Comparison of ENCODE assay signal across 14 cellular contexts in the genomic region with DNA sequence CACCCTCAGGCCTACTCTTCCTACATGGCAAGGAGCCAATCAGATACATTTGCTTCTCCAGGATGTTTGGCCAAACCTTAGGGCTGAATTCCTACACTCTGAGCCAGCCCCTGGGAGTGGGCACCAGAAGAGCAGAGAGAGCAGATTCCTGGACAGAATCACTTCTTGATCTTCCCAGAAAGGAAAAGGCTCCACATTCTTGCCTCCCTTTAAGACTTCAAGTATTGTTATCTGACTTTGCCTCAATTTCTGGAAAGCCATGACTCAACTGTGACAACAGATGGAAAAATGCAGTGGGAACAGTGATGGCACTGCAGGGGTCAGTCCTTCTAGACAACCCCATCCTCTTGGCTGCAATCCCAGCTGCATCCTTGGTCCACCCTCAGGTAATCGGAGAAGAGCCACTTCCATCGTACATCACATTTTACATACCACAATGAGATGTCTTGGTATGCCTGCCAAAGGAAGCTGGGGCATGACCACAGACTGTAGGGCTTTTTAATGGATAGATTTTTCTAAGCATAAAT. TPM values are rescaled to one million over a fixed set of nuclear protein-coding genes. Genes with fewer than 3 reads are reported as not detected.
DNase-seq lines count a peak whose midpoint lies in the region; ATAC-seq and TF ChIP-seq lines count a peak whose summit lies in the region.
"Had no signal": no experiment of that assay in that cellular context is flagged by ENCODE, and none has a peak within 500 bp of the region (broad histone marks: within the 10 kb centered on the region; RNA-seq: fewer than 3 reads in every experiment).

No MANE protein-coding gene starts in this region.

- no peak overlapping the region for H3K18ac ChIP-seq in mesenchymal stem cell (ENCODE audit: low read depth in 1 of 2, low read length in 2 of 2)

- H3K9me3 Mint-ChIP-seq in MCF 10A (ENCODE audit: unreplicated experiment) = no peaks in the 10 kb centered on the region
- peaks cover 0 to 8% of the 10 kb centered on the region in 2 donors for H3K9me3 Mint-ChIP-seq in stimulated activated naive CD8-positive, alpha-beta T cell treated with anti-CD3 and anti-CD28 coated beads, Interleukin-15, amount 100 ng/mL, for 72 hours

- no CpG with 5 or more reads among the region's 2 CpGs for WGBS in mesenchymal stem cell

- H3K4me1 Mint-ChIP-seq in MCF 10A (ENCODE audit: insufficient read depth, unreplicated experiment) = peaks cover 20% of the 10 kb centered on the region
- H3K4me1 Mint-ChIP-seq in stimulated activated naive CD8-positive, alpha-beta T cell treated with anti-CD3 and anti-CD28 coated beads, Interleukin-15, amount 100 ng/mL, for 72 hours = no peaks in the 10 kb centered on the region

- no TSS peak for BruUV-seq in MCF 10A (replicated peaks; lab: Mats Ljungman, UMichigan)

- intact Hi-C loops in MCF 10A (cut with micrococcal nuclease) = no loop called here

- no peaks in the 10 kb centered on the region for H3K27me3 ChIP-seq in mesenchymal stem cell (ENCODE audit: control insufficient read depth in 1 of 2, insufficient read depth in 1 of 2, low read length in 2 of 2)
- H3K27me3 ChIP-seq: breast epithelium had no signal

- no peaks in the 10 kb centered on the region for H3K36me3 ChIP-seq in mesenchymal stem cell (ENCODE audit: control insufficient read depth in 1 of 2, insufficient read depth in 2 of 2, low read depth in 1 of 2, low read length in 2 of 2)
- H3K36me3 ChIP-seq: breast epithelium had no signal

- peaks cover 1% of the 10 kb centered on the region for H3K4me1 ChIP-seq in mesenchymal stem cell (ENCODE audit: control insufficient read depth, insufficient read depth, low read depth, low read length)
- H3K4me1 ChIP-seq: breast epithelium had no signal

- H3K23ac ChIP-seq in mesenchymal stem cell (ENCODE audit: low read length in 2 of 2) = no peak overlapping the region

- H4K8ac ChIP-seq in mesenchymal stem cell (ENCODE audit: low read length) = no peak overlapping the region

- H3K27me3 Mint-ChIP-seq in MCF 10A (ENCODE audit: insufficient read depth, unreplicated experiment) = no peaks in the 10 kb centered on the region
- peaks cover 26% of the 10 kb centered on the region for H3K27me3 Mint-ChIP-seq in stimulated activated naive CD8-positive, alpha-beta T cell treated with anti-CD3 and anti-CD28 coated beads, Interleukin-15, amount 100 ng/mL, for 72 hours

- no peak overlapping the region for H2AFZ ChIP-seq in mesenchymal stem cell (ENCODE audit: low read depth, low read length)

- no peak overlapping the region for H2BK15ac ChIP-seq in mesenchymal stem cell (ENCODE audit: low read depth, poor library complexity, severe bottlenecking)

- no peak overlapping the region for H3K4me3 Mint-ChIP-seq in MCF 10A (ENCODE audit: unreplicated experiment)
- no peak overlapping the region for H3K4me3 Mint-ChIP-seq in stimulated activated naive CD8-positive, alpha-beta T cell treated with anti-CD3 and anti-CD28 coated beads, Interleukin-15, amount 100 ng/mL, for 72 hours
- H3K4me3 Mint-ChIP-seq: CD8-positive, alpha-beta T cell had no signal

- H3K4me3 ChIP-seq in AG10803 (ENCODE audit: low read length) (no peak overlapping the region), mesenchymal stem cell (ENCODE audit: insufficient read depth in 1 of 2, low read depth in 1 of 2, low read length in 2 of 2) (peak overlapping the region in 1 of 2 experiments; percentile 30)
- H3K4me3 ChIP-seq: breast epithelium had no signal

- H3K14ac ChIP-seq in mesenchymal stem cell (ENCODE audit: low read length in 2 of 2) = no peak overlapping the region

- H3K79me1 ChIP-seq in mesenchymal stem cell (replicated peaks; ENCODE audit: low read length, poor library complexity, severe bottlenecking) = no peaks in the 10 kb centered on the region

- no peak overlapping the region for H3K4me2 ChIP-seq in mesenchymal stem cell (ENCODE audit: low read length, poor library complexity, severe bottlenecking)

- no peak overlapping the region for H4K91ac ChIP-seq in mesenchymal stem cell (ENCODE audit: low read length)

- H3K36me3 Mint-ChIP-seq in MCF 10A (ENCODE audit: insufficient read depth, unreplicated experiment) = no peaks in the 10 kb centered on the region
- H3K36me3 Mint-ChIP-seq: CD8-positive, alpha-beta T cell had no signal

- H3K27ac ChIP-seq in mesenchymal stem cell (ENCODE audit: low read length, poor library complexity, severe bottlenecking) = no peak overlapping the region
- H3K27ac ChIP-seq: breast epithelium had no signal

- TF ChIP-seq CTCF in AG10803 (conservative IDR thresholded peaks at IDR 0.05; ENCODE audit: low read length) (no peak), MCF 10A (IDR thresholded peaks at IDR 0.05; ENCODE audit: unreplicated experiment) (no peak)

- no peak overlapping the region for H2BK120ac ChIP-seq in mesenchymal stem cell (ENCODE audit: low read depth, low read length)

- H2BK5ac ChIP-seq in mesenchymal stem cell (ENCODE audit: low read depth, low read length, poor library complexity, severe bottlenecking) = no peak overlapping the region

- H3K9ac ChIP-seq in mesenchymal stem cell (ENCODE audit: low read length) = no peak overlapping the region

- H3K27ac Mint-ChIP-seq in MCF 10A (ENCODE audit: low read depth, unreplicated experiment) = no peak overlapping the region
- H3K27ac Mint-ChIP-seq in stimulated activated naive CD8-positive, alpha-beta T cell treated with anti-CD3 and anti-CD28 coated beads, Interleukin-15, amount 100 ng/mL, for 72 hours = no peak overlapping the region
- H3K27ac Mint-ChIP-seq: CD8-positive, alpha-beta T cell had no signal

- CTCF ChIA-PET in MCF 10A (lab: Yijun Ruan, JAX) = no interaction called here

- DNase-seq in AG10803 (ENCODE audit: low read depth) (peak; percentile 91), M059J (ENCODE audit: low read depth) (peak; percentile 99), MCF 10A (ENCODE audit: unreplicated experiment) (peak; percentile 75), mesenchymal stem cell (peak; percentile 48), DMS114 treated with DMSO at 0.1 percent for 48 hours (lab: John Stamatoyannopoulos, UW; ENCODE audit: unreplicated experiment) (no peak), DMS 273 treated with DMSO at 0.1 percent for 48 hours (lab: John Stamatoyannopoulos, UW) (no peak)
- no peak for DNase-seq in stimulated activated naive CD8-positive, alpha-beta T cell treated with anti-CD3 and anti-CD28 coated beads, Interleukin-15, amount 100 ng/mL, for 72 hours
- no peak for DNase-seq in stimulated activated CD8-positive, alpha-beta memory T cell treated with anti-CD3 and anti-CD28 coated beads, Interleukin-4, amount 100 ng/mL, for 48 hours
- DNase-seq: activated T-cell treated with anti-CD3 and anti-CD28 coated beads for 4 hours; CD8-positive, alpha-beta T cell; NCI-H146; small intestine; T-helper 9 cell had no signal

- H3K4ac ChIP-seq in mesenchymal stem cell (ENCODE audit: low read depth in 1 of 2, low read length in 2 of 2) = no peak overlapping the region

- POLR2A ChIA-PET in MCF 10A (lab: Yijun Ruan, JAX) = interaction anchor here (1.0 kb wide), 1 partner anchor 15 kb away, joined by 4 read pairs; no protein-coding TSS in a partner anchor

- peaks cover 5% of the 10 kb centered on the region for H3K9me3 ChIP-seq in mesenchymal stem cell (ENCODE audit: control insufficient read depth, low read length)

- H2AK5ac ChIP-seq in mesenchymal stem cell (ENCODE audit: low read length, severe bottlenecking) = no peak overlapping the region

- H2BK12ac ChIP-seq in mesenchymal stem cell (ENCODE audit: low read length in 2 of 2) = no peak overlapping the region

- no peak for ATAC-seq in stimulated activated naive CD8-positive, alpha-beta T cell treated with anti-CD3 and anti-CD28 coated beads, Interleukin-15, amount 100 ng/mL, for 72 hours
- ATAC-seq: CD8-positive, alpha-beta T cell had no signal

RNA-seq across cellular contexts. Expression of a gene that starts 21.0 kb away (rescaled TPM):
- 0.20 and 0.47 TPM in 2 replicates for total RNA-seq in M059J (2014; rRNA removed; shearing (Covaris generic))
- 0.59 and 1.0 TPM in 2 replicates for total RNA-seq in MCF 10A (2022)
- polyA plus RNA-seq in mesenchymal stem cell (2013, experiment 1 of 2) = 1.2 TPM
- polyA plus RNA-seq in mesenchymal stem cell (2013, experiment 2 of 2) = 1.4 TPM
- total RNA-seq: CD8-positive, alpha-beta T cell had no signal

Comparison
In these comparisons a context has a peak if more than half of its experiments do, and no peak if none do; other contexts are left out.
1. DNase-seq: peak in AG10803 (single experiment), M059J (single experiment), MCF 10A (single experiment) and mesenchymal stem cell (single experiment); none in stimulated activated naive CD8-positive, alpha-beta T cell treated with anti-CD3 and anti-CD28 coated beads, Interleukin-15, amount 100 ng/mL, for 72 hours (0 of 2), DMS114 treated with DMSO at 0.1 percent for 48 hours (single experiment), DMS 273 treated with DMSO at 0.1 percent for 48 hours (single experiment) and stimulated activated CD8-positive, alpha-beta memory T cell treated with anti-CD3 and anti-CD28 coated beads, Interleukin-4, amount 100 ng/mL, for 48 hours (single experiment).